In genomic region chr16:87550510-87550961, GRCh38 we compare ENCODE assay signal across 8 cellular contexts. TPM values are rescaled to one million over a fixed set of nuclear protein-coding genes. Genes with fewer than 3 reads are reported as not detected.
A peak's percentile ranks its signal among the peaks of the same experiment; 100 is the strongest.
DNase-seq lines count a peak whose midpoint lies in the region; ATAC-seq and TF ChIP-seq lines count a peak whose summit lies in the region.

No MANE protein-coding gene starts in this region.

- no peak for ATAC-seq in GM21737 (IDR thresholded peaks at IDR 0.05; ENCODE audit: unreplicated experiment)

- peaks cover 23% of the 10 kb centered on the region for H3K27me3 Mint-ChIP-seq in mesothelial cell of epicardium (ENCODE audit: low read depth)

- DNase-seq in NCI-H345 (lab: John Stamatoyannopoulos, UW) (peak; percentile 19), NCI-H345 treated with DMSO at 0.1 percent for 48 hours (lab: John Stamatoyannopoulos, UW; ENCODE audit: unreplicated experiment) (no peak), mesothelial cell of epicardium (ENCODE audit: low spot score in 2 of 2, unreplicated experiment in 2 of 2) (peak in 1 of 2 experiments; percentile 66), SHP77 (lab: John Stamatoyannopoulos, UW) (no peak)
- DNase-seq in activated CD4-positive, alpha-beta T cell treated with anti-CD3 and anti-CD28 coated beads for 1 hour: peak; percentile 37
- DNase-seq in central memory CD4-positive, alpha-beta T cell: peak; percentile 35
- DNase-seq in stimulated activated naive CD4-positive, alpha-beta T cell treated with Interleukin-2 at 50 U/mL for 16 hours (lab: John Stamatoyannopoulos, UW): peak; percentile 36

- peaks cover 6% of the 10 kb centered on the region for H3K4me1 Mint-ChIP-seq in mesothelial cell of epicardium

- H3K9me3 Mint-ChIP-seq in mesothelial cell of epicardium: peaks cover 6% of the 10 kb centered on the region

- TF ChIP-seq CTCF in mesothelial cell of epicardium (IDR thresholded peaks at IDR 0.05; ENCODE audit: unreplicated experiment): peak; percentile 94

- H3K27ac Mint-ChIP-seq in mesothelial cell of epicardium: no peak overlapping the region

- no peaks in the 10 kb centered on the region for H3K36me3 Mint-ChIP-seq in mesothelial cell of epicardium

- H3K4me3 Mint-ChIP-seq in mesothelial cell of epicardium: no peak overlapping the region

RNA-seq across cellular contexts. Expression of gene JPH3, which starts 51.8 kb away (rescaled TPM):
- 15.1 to 16.8 TPM (median 15.4 TPM) in 3 replicates for total RNA-seq in mesothelial cell of epicardium

RNA-seq across cellular contexts. Expression of gene ZCCHC14, which starts 57.7 kb away (rescaled TPM):
- total RNA-seq in mesothelial cell of epicardium: 35.6 to 37.3 TPM (median 36.7 TPM) in 3 replicates

Comparison
In these comparisons a context has a peak if more than half of its experiments do, and no peak if none do; other contexts are left out.
1. DNase-seq: peak in NCI-H345 (single experiment), activated CD4-positive, alpha-beta T cell treated with anti-CD3 and anti-CD28 coated beads for 1 hour (single experiment), central memory CD4-positive, alpha-beta T cell (single experiment) and stimulated activated naive CD4-positive, alpha-beta T cell treated with Interleukin-2 at 50 U/mL for 16 hours (single experiment); none in NCI-H345 treated with DMSO at 0.1 percent for 48 hours (single experiment) and SHP77 (0 of 2).